In the genomic region with DNA sequence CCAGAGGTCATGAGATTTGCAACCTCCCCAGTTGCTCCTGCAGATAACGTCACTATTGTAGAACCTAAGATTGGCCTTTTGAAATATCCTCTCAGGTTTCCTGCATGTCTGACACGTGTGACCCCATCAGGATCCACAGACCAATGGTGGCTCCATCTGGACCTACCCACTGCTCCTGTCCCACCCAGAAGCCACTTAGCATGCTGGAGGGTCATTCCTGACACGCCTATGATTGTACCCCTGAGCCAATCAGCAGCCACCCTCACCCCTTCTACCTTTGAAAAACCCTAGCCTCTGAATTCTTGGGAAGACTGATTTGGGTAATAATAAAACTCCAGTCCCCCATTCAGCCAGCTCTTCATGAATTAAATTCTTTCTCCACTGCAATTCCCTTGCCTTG, we compare ENCODE assay signal across 22 cellular contexts.
"Had no signal": no experiment of that assay in that cellular context is flagged by ENCODE, and none has a peak within 500 bp of the region (broad histone marks: within the 10 kb centered on the region; RNA-seq: fewer than 3 reads in every experiment).

No MANE protein-coding gene starts in this region.

- H3K9me3 Mint-ChIP-seq: activated naive CD8-positive, alpha-beta T cell treated with anti-CD3 and anti-CD28 coated beads, Interleukin-2, amount 10 ng/mL, durations not matched to agents 7 days and 5 days; activated T-helper 1 cell treated with anti-CD3 and anti-CD28 coated beads, Interleukin-12 subunit alpha, Interleukin-12 subunit beta, Interleukin-2, Interleukin-4 antibody, amounts not matched to agents 30 ng/mL and 10 ng/mL and 1 ng/mL, durations not matched to agents 14 hours and 24 hours and 36 hours; stimulated activated naive CD8-positive, alpha-beta T cell treated with anti-CD3 and anti-CD28 coated beads, Interleukin-15, amount 100 ng/mL, for 72 hours had no signal

- H3K27me3 ChIP-seq: cardiac muscle cell, foreskin keratinocyte, pancreas, suprapubic skin had no signal

- H3K27ac Mint-ChIP-seq: activated naive CD8-positive, alpha-beta T cell treated with anti-CD3 and anti-CD28 coated beads, Interleukin-2, amount 10 ng/mL, durations not matched to agents 7 days and 5 days; activated T-helper 1 cell treated with anti-CD3 and anti-CD28 coated beads, Interleukin-12 subunit alpha, Interleukin-12 subunit beta, Interleukin-2, Interleukin-4 antibody, amounts not matched to agents 30 ng/mL and 10 ng/mL and 1 ng/mL, durations not matched to agents 14 hours and 24 hours and 36 hours; immature natural killer cell; memory B cell; naive thymus-derived CD4-positive, alpha-beta T cell; stimulated activated naive CD8-positive, alpha-beta T cell treated with anti-CD3 and anti-CD28 coated beads, Interleukin-15, amount 100 ng/mL, for 72 hours had no signal

- DNase-seq: activated CD4-positive, alpha-beta T cell treated with anti-CD3 and anti-CD28 coated beads, Interleukin-2, amount 50 U/mL, for 1 hour; activated CD4-positive, CD25-positive, alpha-beta regulatory T cell treated with anti-CD3 and anti-CD28 coated beads, Interleukin-2, amount 50 U/mL, for 72 hours; activated naive CD8-positive, alpha-beta T cell treated with anti-CD3 and anti-CD28 coated beads, Interleukin-2, amount 10 ng/mL, durations not matched to agents 7 days and 5 days; activated T-cell treated with anti-CD3 and anti-CD28 coated beads for 4 hours; amygdala; dermis blood vessel endothelial cell; effector memory CD4-positive, alpha-beta T cell; foreskin keratinocyte; hippocampal formation; immature natural killer cell; mucosa of descending colon; naive thymus-derived CD4-positive, alpha-beta T cell; pancreas; stimulated activated CD4-positive, alpha-beta T cell treated with anti-CD3 and anti-CD28 coated beads, Interleukin-15, amount 100 ng/mL, for 24 hours; stimulated activated CD4-positive, alpha-beta T cell treated with anti-CD3 and anti-CD28 coated beads, Interleukin-2, amount 100 ng/mL, for 48 hours; stimulated activated naive CD8-positive, alpha-beta T cell treated with anti-CD3 and anti-CD28 coated beads, Interleukin-15, amount 100 ng/mL, for 72 hours; transverse colon had no signal

- ATAC-seq: foreskin keratinocyte; mucosa of descending colon; naive thymus-derived CD4-positive, alpha-beta T cell; pancreas; stimulated activated naive CD8-positive, alpha-beta T cell treated with anti-CD3 and anti-CD28 coated beads, Interleukin-15, amount 100 ng/mL, for 72 hours had no signal

- H3K4me1 ChIP-seq: pancreas, transverse colon had no signal

- H3K4me3 Mint-ChIP-seq: activated naive CD8-positive, alpha-beta T cell treated with anti-CD3 and anti-CD28 coated beads, Interleukin-2, amount 10 ng/mL, durations not matched to agents 7 days and 5 days; activated T-helper 1 cell treated with anti-CD3 and anti-CD28 coated beads, Interleukin-12 subunit alpha, Interleukin-12 subunit beta, Interleukin-2, Interleukin-4 antibody, amounts not matched to agents 30 ng/mL and 10 ng/mL and 1 ng/mL, durations not matched to agents 14 hours and 24 hours and 36 hours; immature natural killer cell; memory B cell; naive thymus-derived CD4-positive, alpha-beta T cell; stimulated activated naive CD8-positive, alpha-beta T cell treated with anti-CD3 and anti-CD28 coated beads, Interleukin-15, amount 100 ng/mL, for 72 hours had no signal

- H3K36me3 Mint-ChIP-seq: activated naive CD8-positive, alpha-beta T cell treated with anti-CD3 and anti-CD28 coated beads, Interleukin-2, amount 10 ng/mL, durations not matched to agents 7 days and 5 days; immature natural killer cell; memory B cell; naive thymus-derived CD4-positive, alpha-beta T cell had no signal

- H3K4me1 Mint-ChIP-seq: activated naive CD8-positive, alpha-beta T cell treated with anti-CD3 and anti-CD28 coated beads, Interleukin-2, amount 10 ng/mL, durations not matched to agents 7 days and 5 days; immature natural killer cell; memory B cell; naive thymus-derived CD4-positive, alpha-beta T cell; stimulated activated naive CD8-positive, alpha-beta T cell treated with anti-CD3 and anti-CD28 coated beads, Interleukin-15, amount 100 ng/mL, for 72 hours had no signal

- H3K27ac ChIP-seq: cardiac muscle cell, foreskin keratinocyte, pancreas, suprapubic skin, transverse colon had no signal

- H3K4me3 ChIP-seq: cardiac muscle cell, mucosa of descending colon, pancreas, skin epidermis, suprapubic skin, transverse colon had no signal

- H3K36me3 ChIP-seq: cardiac muscle cell, pancreas, suprapubic skin, transverse colon had no signal

- H3K9me3 ChIP-seq: mucosa of descending colon, pancreas, suprapubic skin, transverse colon had no signal
